35 cellular contexts compared by ENCODE assay signal in the genomic region with DNA sequence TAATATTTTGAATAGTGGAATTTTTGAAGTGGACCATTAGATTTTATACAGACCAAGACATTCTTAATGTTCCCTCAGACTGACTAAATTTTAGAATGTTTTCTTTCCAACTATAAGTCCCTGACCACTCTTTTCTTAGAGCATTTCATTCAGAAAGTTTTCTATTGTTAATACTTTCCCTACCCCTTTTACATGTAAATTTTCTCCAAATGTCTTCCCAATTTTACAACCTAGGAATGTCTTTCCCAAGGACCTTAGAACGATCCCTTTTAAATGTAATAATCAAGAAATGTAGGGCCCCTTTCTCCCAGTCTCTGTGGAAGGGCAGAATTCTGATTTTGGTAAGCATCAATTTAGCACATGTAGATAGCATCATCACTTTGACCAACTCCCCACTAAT.
"Had no signal": no experiment of that assay in that cellular context is flagged by ENCODE, and none has a peak within 500 bp of the region (broad histone marks: within the 10 kb centered on the region; RNA-seq: fewer than 3 reads in every experiment).

No MANE protein-coding gene starts in this region.

- H3K4me3 ChIP-seq: MG63 had no signal

- DNase-seq: Kasumi-1, MG63, MM.1S, MV-4-11, NCI-H1048, NCI-H1092, NCI-H1092 treated with DMSO at 0.1 percent for 48 hours, NCI-H1105, NCI-H1105 treated with DMSO at 0.1 percent for 48 hours, NCI-H1417, NCI-H1417 treated with DMSO at 0.1 percent for 48 hours, NCI-H1436, NCI-H1436 treated with DMSO at 0.1 percent for 48 hours, NCI-H146, NCI-H1694, NCI-H1694 treated with DMSO at 0.1 percent for 48 hours, NCI-H187, NCI-H187 treated with DMSO at 0.1 percent for 48 hours, NCI-H1930, NCI-H2029, NCI-H2029 treated with DMSO at 0.1 percent for 48 hours, NCI-H2081, NCI-H2081 treated with DMSO at 0.1 percent for 48 hours, NCI-H2107, NCI-H2171, NCI-H2171 treated with DMSO at 0.1 percent for 48 hours, NCI-H2227 treated with DMSO at 0.1 percent for 48 hours, NCI-H226, NCI-H345, NCI-H446, NCI-H446 treated with DMSO at 0.1 percent for 48 hours, NCI-H510A, NCI-H510A treated with DMSO at 0.1 percent for 48 hours, NCI-H524, NCI-H524 treated with DMSO at 0.1 percent for 48 hours had no signal

- H3K9me3 ChIP-seq: MG63 had no signal

- H3K36me3 ChIP-seq: MG63 had no signal

- H3K27me3 ChIP-seq: MG63 had no signal
